Comparison of ENCODE assay signal across 7 cellular contexts in genomic region chr4:146521543-146522097, GRCh38. TPM values are rescaled to one million over a fixed set of nuclear protein-coding genes. Genes with fewer than 3 reads are reported as not detected.
DNase-seq lines count a peak whose midpoint lies in the region; ATAC-seq, FAIRE-seq and TF ChIP-seq lines count a peak whose summit lies in the region.

A gene with protein sequence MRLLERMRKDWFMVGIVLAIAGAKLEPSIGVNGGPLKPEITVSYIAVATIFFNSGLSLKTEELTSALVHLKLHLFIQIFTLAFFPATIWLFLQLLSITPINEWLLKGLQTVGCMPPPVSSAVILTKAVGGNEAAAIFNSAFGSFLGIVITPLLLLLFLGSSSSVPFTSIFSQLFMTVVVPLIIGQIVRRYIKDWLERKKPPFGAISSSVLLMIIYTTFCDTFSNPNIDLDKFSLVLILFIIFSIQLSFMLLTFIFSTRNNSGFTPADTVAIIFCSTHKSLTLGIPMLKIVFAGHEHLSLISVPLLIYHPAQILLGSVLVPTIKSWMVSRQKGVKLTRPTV (minus strand): TSS chr4:146521940. CDS start chr4:146521717, 223 bp downstream.

- POLR2A ChIA-PET in GM12878 (lab: Charles Lee), result interaction anchor here (0.8 to 1.5 kb wide), 3 partner anchors 56 to 248 kb away, joined by 3 to 4 read pairs (median 4); no protein-coding TSS in a partner anchor

- peak within 1 kb of the TSS; percentile 86 for H3K9ac ChIP-seq in GM12878 (ENCODE audit: control insufficient read depth, insufficient read depth, low read length)

- RAD21 ChIA-PET in GM12878 (lab: Charles Lee; ENCODE audit: unreplicated experiment), result interaction anchor here (0.9 to 3.0 kb wide), 3 partner anchors 175 to 246 kb away, joined by 3 to 13 read pairs (median 9); no protein-coding TSS in a partner anchor

- peak within 1 kb of the TSS; percentile 88 for H3K27ac ChIP-seq in GM12878 (ENCODE audit: control insufficient read depth, insufficient read depth)
- peak within 1 kb of the TSS; percentile 75 to 85 (median 81) for H3K27ac ChIP-seq in sigmoid colon

- peak; percentile 86 for ATAC-seq in GM18502 (IDR thresholded peaks at IDR 0.05; ENCODE audit: poor library complexity, unreplicated experiment)
- ATAC-seq in HG02840 (IDR thresholded peaks at IDR 0.05; ENCODE audit: low FRiP score, unreplicated experiment), result peak; percentile 86
- ATAC-seq in GM12878, result peak; percentile 90

- TF ChIP-seq POLR2A in GM12878 (IDR thresholded peaks at IDR 0.05; ENCODE audit: low read depth, low read length) (peak; percentile 7; the same call in 1 of the 2 replicates), sigmoid colon (IDR thresholded peaks at IDR 0.05) (no peak)

- H3K4me1 ChIP-seq in GM12878 (ENCODE audit: control insufficient read depth, insufficient read depth, low read length) (no peaks in the 10 kb centered on the region), sigmoid colon (peaks cover 0 to 25% (median 16%) of the 10 kb centered on the region in 4 donors)

- H3K27me3 ChIP-seq in GM12878 (replicated peaks in 1 of 2; ENCODE audit: control insufficient read depth in 2 of 2, insufficient read depth in 2 of 2, low read length in 1 of 2) (no peaks in the 10 kb centered on the region), sigmoid colon (no peaks in the 10 kb centered on the region)

- H3K4me2 ChIP-seq in GM12878 (ENCODE audit: control insufficient read depth, insufficient read depth), result peak within 1 kb of the TSS; percentile 79

- peak; percentile 27 for DNase-seq in NCI-H1694 treated with DMSO at 0.1 percent for 48 hours (lab: John Stamatoyannopoulos, UW)
- peak; percentile 49 for DNase-seq in T-helper 9 cell
- DNase-seq in GM12878 (ENCODE audit: low read depth, low spot score), result peak; percentile 33
- DNase-seq in iPS DF 4.7 (ENCODE audit: extremely low read depth, low spot score), result peak; percentile 28
- DNase-seq in sigmoid colon, result peak; percentile 84

- TF ChIP-seq EP300 in GM12878 (IDR thresholded peaks at IDR 0.05; ENCODE audit: borderline replicate concordance in 1 of 2, control insufficient read depth in 1 of 2, low read depth in 2 of 2, low read length in 2 of 2), result no peak
- no peak for TF ChIP-seq EP300 in sigmoid colon (IDR thresholded peaks at IDR 0.05)

- CTCF ChIA-PET in GM12878 (lab: Yijun Ruan, JAX), result interaction anchor here (0.9 to 1.8 kb wide), 2 partner anchors 78 to 178 kb away, joined by 3 to 11 read pairs; no protein-coding TSS in a partner anchor

- TF ChIP-seq CTCF in GM12878 (IDR thresholded peaks at IDR 0.05 in 2 of 3, conservative IDR thresholded peaks at IDR 0.05 in 1 of 3; ENCODE audit: control insufficient read depth in 2 of 3, extremely low read depth in 1 of 3, insufficient read depth in 1 of 3, low read depth in 3 of 3, low read length in 3 of 3), result no peak
- TF ChIP-seq CTCF in sigmoid colon (IDR thresholded peaks at IDR 0.05), result no peak

- FAIRE-seq in GM12878 (lab: Jason Lieb, UNC), result no peak

- no peaks in the 10 kb centered on the region for H3K9me3 ChIP-seq in GM12878 (replicated peaks; ENCODE audit: control insufficient read depth, insufficient read depth, low read length)
- no peaks in the 10 kb centered on the region for H3K9me3 ChIP-seq in sigmoid colon

- H3K36me3 ChIP-seq in GM12878 (ENCODE audit: control insufficient read depth in 2 of 2, insufficient read depth in 2 of 2, low read length in 1 of 2) (0 out of 4 replicates have a peak, but pooled peaks cover 0 to under 1% of the 10 kb centered on the region in 2 experiments), sigmoid colon (peaks cover 0 to 3% (median 0%) of the 10 kb centered on the region in 4 donors)

- in situ Hi-C loops in GM12878 (cut with MboI), result no loop called here

- intact Hi-C loops in GM12878 (cut with micrococcal nuclease; ENCODE audit: unreplicated experiment) (loop anchor here (2.0 to 10.0 kb wide), 4 partner anchors 64 to 427 kb away; no protein-coding TSS in a partner anchor), sigmoid colon (cut with DNase I) (loop anchor here (10.0 kb wide), 1 partner anchor 787 kb away; no protein-coding TSS in a partner anchor)

- peak within 1 kb of the TSS; percentile 98 for H3K4me3 ChIP-seq in GM12878
- peak within 1 kb of the TSS; percentile 64 to 90 (median 78) for H3K4me3 ChIP-seq in sigmoid colon

- no peak for TF ChIP-seq RAD21 in GM12878 (IDR thresholded peaks at IDR 0.05; ENCODE audit: insufficient read depth, low read depth, low read length)

- H2AFZ ChIP-seq in GM12878 (ENCODE audit: control insufficient read depth, low read depth, low read length), result peak within 1 kb of the TSS; percentile 97

- under 1% methylated on average over 30 of the region's 30 CpGs for WGBS in GM12878 (ENCODE audit: insufficient coverage, insufficient replicate concordance, low lambda C conversion rate, missing lambda C conversion rate)
- 0% methylated on average over 30 of the region's 30 CpGs for WGBS in sigmoid colon, 2 donors

- H3K79me2 ChIP-seq in GM12878 (ENCODE audit: control insufficient read depth, insufficient read depth, low read length), result peaks cover 44% of the 10 kb centered on the region

- H4K20me1 ChIP-seq in GM12878 (ENCODE audit: control insufficient read depth, insufficient read depth), result no peaks in the 10 kb centered on the region

- SMC1A ChIA-PET in GM12878 (lab: Charles Lee; ENCODE audit: uncharacterized antibody, unreplicated experiment), result interaction anchor here (1.3 to 2.5 kb wide), 3 partner anchors 16 to 246 kb away, joined by 4 to 9 read pairs (median 6); no protein-coding TSS in a partner anchor

- BruUV-seq in GM12878 (replicated peaks; lab: Mats Ljungman, UMichigan), result no TSS peak

TF ChIP-seq in GM12878, 131 proteins besides CTCF, POLR2A, EP300 and RAD21 (continues in another document):
- TF ChIP-seq POLR2AphosphoS2 (IDR thresholded peaks at IDR 0.05; ENCODE audit: low read depth, low read length), result no peak
- TF ChIP-seq SMARCA5 (IDR thresholded peaks at IDR 0.05), result peak; percentile 38; the same call in 1 of the 2 replicates
- TF ChIP-seq EED (IDR thresholded peaks at IDR 0.05; ENCODE audit: low read depth), result 0 out of 2 replicates have a peak, but pooled peaks have one; percentile 2
- TF ChIP-seq HCFC1 (IDR thresholded peaks at IDR 0.05; ENCODE audit: low read length), result peak; percentile 21; the same call in 1 of the 2 replicates
- no peak for TF ChIP-seq CHD2 (IDR thresholded peaks at IDR 0.05; ENCODE audit: borderline replicate concordance, low read depth, low read length)
- no peak for TF ChIP-seq SREBF1 (IDR thresholded peaks at IDR 0.05; ENCODE audit: low read length)
- peak; percentile 71 for TF ChIP-seq TCF12 (IDR thresholded peaks at IDR 0.05; ENCODE audit: low read depth, low read length)
- no peak for TF ChIP-seq YBX1 (IDR thresholded peaks at IDR 0.05)
- TF ChIP-seq HDAC6 (IDR thresholded peaks at IDR 0.05; ENCODE audit: unreplicated experiment), result no peak
- TF ChIP-seq NFIC (IDR thresholded peaks at IDR 0.05; ENCODE audit: low read depth, low read length), result peak; percentile 30; the same call in 1 of the 2 replicates
- no peak for TF ChIP-seq BCL11A (IDR thresholded peaks at IDR 0.05; ENCODE audit: low read depth, low read length)
- TF ChIP-seq, protein P1, sequence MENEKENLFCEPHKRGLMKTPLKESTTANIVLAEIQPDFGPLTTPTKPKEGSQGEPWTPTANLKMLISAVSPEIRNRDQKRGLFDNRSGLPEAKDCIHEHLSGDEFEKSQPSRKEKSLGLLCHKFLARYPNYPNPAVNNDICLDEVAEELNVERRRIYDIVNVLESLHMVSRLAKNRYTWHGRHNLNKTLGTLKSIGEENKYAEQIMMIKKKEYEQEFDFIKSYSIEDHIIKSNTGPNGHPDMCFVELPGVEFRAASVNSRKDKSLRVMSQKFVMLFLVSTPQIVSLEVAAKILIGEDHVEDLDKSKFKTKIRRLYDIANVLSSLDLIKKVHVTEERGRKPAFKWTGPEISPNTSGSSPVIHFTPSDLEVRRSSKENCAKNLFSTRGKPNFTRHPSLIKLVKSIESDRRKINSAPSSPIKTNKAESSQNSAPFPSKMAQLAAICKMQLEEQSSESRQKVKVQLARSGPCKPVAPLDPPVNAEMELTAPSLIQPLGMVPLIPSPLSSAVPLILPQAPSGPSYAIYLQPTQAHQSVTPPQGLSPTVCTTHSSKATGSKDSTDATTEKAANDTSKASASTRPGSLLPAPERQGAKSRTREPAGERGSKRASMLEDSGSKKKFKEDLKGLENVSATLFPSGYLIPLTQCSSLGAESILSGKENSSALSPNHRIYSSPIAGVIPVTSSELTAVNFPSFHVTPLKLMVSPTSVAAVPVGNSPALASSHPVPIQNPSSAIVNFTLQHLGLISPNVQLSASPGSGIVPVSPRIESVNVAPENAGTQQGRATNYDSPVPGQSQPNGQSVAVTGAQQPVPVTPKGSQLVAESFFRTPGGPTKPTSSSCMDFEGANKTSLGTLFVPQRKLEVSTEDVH (IDR thresholded peaks at IDR 0.05; ENCODE audit: low read depth, partially characterized antibody), result no peak
- peak; percentile 48; the same call in 1 of the 2 replicates for TF ChIP-seq TAF1 (IDR thresholded peaks at IDR 0.05; ENCODE audit: borderline replicate concordance, low read depth, low read length)
- peak; percentile 38; the same call in 1 of the 2 replicates for TF ChIP-seq FOXM1 (IDR thresholded peaks at IDR 0.05; ENCODE audit: low read depth, low read length)
- TF ChIP-seq ZZZ3 (IDR thresholded peaks at IDR 0.05; ENCODE audit: control insufficient read depth, insufficient read length, low read depth), result no peak
- TF ChIP-seq ETV6 (conservative IDR thresholded peaks at IDR 0.05 in 1 of 2, IDR thresholded peaks at IDR 0.05 in 1 of 2; ENCODE audit: borderline replicate concordance in 1 of 2, low read depth in 1 of 2), result no peak

RNA-seq across cellular contexts. Expression of the gene that starts here (rescaled TPM):
- 105 and 106 TPM in 2 replicates for total RNA-seq in GM12878 (2013; cell fraction: nucleolus; rRNA removed)
- 16.8 and 22.8 TPM in 2 replicates for total RNA-seq in GM12878 (2014; rRNA removed)
- 16.1 and 16.5 TPM in 2 replicates for total RNA-seq in GM12878 (2014; rRNA removed; fragmentation: Illumina TruSeq; extraction: Trizol)
- total RNA-seq in GM12878 (2021), result 16.2 and 16.3 TPM in 2 replicates
- 5.8 TPM for polyA plus RNA-seq in GM12878 (2011; ENCODE audit: low read depth)
- polyA plus RNA-seq in GM12878 (2011; rRNA removed), result 23.7 and 34.5 TPM in 2 replicates
- polyA plus RNA-seq in GM12878 (2011; cell fraction: cytosol; rRNA removed), result 9.8 and 12.8 TPM in 2 replicates
- polyA plus RNA-seq in GM12878 (2011; cell fraction: nucleus; rRNA removed), result 18.7 and 18.8 TPM in 2 replicates
- polyA plus RNA-seq in GM12878 (2012), result 6.3 and 9.0 TPM in 2 replicates
- polyA plus RNA-seq in GM12878 (2014; fragmentation: Illumina TruSeq; extraction: Trizol), result 14.1 and 15.2 TPM in 2 replicates
- 1 to 10 TPM; 4.6 to 6.5 TPM for polyA plus RNA-seq in GM12878 (2014; fragmentation: Nextera tagmentation; extraction: Ambion mirVana)
- 6.7 and 7.4 TPM in 2 replicates for polyA plus RNA-seq in GM12878 (2014; rRNA removed)
- polyA plus RNA-seq in GM12878 (2016; fragmentation: Nextera tagmentation; extraction: Ambion mirVana), result 10 to 100 TPM; 12.1 to 16.0 TPM
- polyA minus RNA-seq in GM12878 (2011; rRNA and poly(A)+ RNA removed), result 30.5 and 35.0 TPM in 2 replicates
- 6.8 and 7.8 TPM in 2 replicates for polyA minus RNA-seq in GM12878 (2011; cell fraction: cytosol; rRNA and poly(A)+ RNA removed)
- polyA minus RNA-seq in GM12878 (2011; cell fraction: nucleus; rRNA and poly(A)+ RNA removed), result 39.4 and 66.0 TPM in 2 replicates
- total RNA-seq in sigmoid colon, result 1 to 10 TPM; 4.8 to 9.3 (median 6.6) TPM
- polyA plus RNA-seq in sigmoid colon, result 1 to 10 TPM; 1.4 to 5.3 (median 2.4) TPM

Comparison
In these comparisons a context has a peak if more than half of its experiments do, and no peak if none do; other contexts are left out.
1. Peak in every context shown above with its lines: DNase-seq, ATAC-seq, H3K4me3 ChIP-seq and H3K27ac ChIP-seq.
2. DNase-seq: peak in every context shown above with its lines; median percentile 84 in sigmoid colon; 49 in T-helper 9 cell; 33 in GM12878; 28 in iPS DF 4.7; 27 in NCI-H1694 treated with DMSO at 0.1 percent for 48 hours.